Comparison of ENCODE assay signal across 1 cellular context in the genomic region with DNA sequence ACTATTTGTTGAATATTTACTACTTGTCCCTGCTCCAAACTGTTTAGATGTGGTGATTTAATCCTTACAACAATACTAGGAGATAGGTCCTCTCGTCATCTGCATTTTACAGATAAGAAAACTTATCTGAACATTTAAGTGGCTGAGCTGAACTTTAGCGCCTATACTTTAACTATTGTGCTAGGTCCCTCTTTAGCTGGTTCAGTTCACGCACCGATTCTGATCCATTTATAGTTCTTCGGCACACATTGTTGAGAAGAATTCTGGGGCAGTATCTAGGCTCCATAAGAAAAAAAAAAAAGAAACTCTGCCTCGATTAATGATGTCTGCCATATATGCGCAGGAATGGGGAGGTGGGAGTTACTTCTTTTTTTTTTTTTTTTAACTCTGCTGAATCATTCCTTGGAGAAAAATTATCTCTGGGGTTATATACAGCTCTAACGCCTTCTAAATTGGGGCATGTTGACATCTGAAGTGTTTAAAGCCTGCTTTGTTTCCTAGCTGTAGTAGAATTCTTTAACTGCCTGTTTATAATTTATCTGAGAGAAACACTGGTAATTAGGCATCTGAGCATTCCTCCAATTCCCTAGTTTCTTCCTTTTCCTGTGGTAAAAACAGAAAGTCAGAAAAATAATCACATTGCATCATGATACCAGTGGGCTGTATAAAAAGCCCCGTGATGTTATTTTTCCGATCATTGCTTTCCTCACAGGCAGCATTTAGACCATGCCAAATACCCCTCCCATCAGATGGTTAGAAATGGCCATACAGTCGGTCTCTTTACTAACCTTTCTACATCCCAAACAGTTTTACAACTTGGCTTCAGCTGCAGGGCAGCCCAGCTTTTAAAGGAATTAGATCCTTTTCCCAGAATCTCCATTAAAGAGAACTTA.
TF ChIP-seq lines count a peak whose summit lies in the region.

No MANE protein-coding gene starts in this region.

TF ChIP-seq in IMR-90, 13 proteins besides CTCF, POLR2A, EP300 and RAD21:
- no peak for TF ChIP-seq BHLHE40 (IDR thresholded peaks at IDR 0.05; ENCODE audit: low read depth, low read length)
- TF ChIP-seq MAFK (IDR thresholded peaks at IDR 0.05; ENCODE audit: low read depth, low read length), result no peak
- TF ChIP-seq NFE2L2 (IDR thresholded peaks at IDR 0.05; ENCODE audit: low read depth, low read length), result no peak
- no peak for TF ChIP-seq CHD1 (IDR thresholded peaks at IDR 0.05; ENCODE audit: low read depth, low read length)
- no peak for TF ChIP-seq RFX5 (IDR thresholded peaks at IDR 0.05; ENCODE audit: low read depth, low read length)
- no peak for TF ChIP-seq MXI1 (IDR thresholded peaks at IDR 0.05; ENCODE audit: borderline replicate concordance, low read depth, low read length)
- no peak for TF ChIP-seq FOS (IDR thresholded peaks at IDR 0.05; ENCODE audit: low read depth, low read length)
- TF ChIP-seq CEBPB (IDR thresholded peaks at IDR 0.05; ENCODE audit: low read depth, low read length), result no peak
- no peak for TF ChIP-seq MAZ (IDR thresholded peaks at IDR 0.05; ENCODE audit: borderline replicate concordance, low read depth, low read length)
- TF ChIP-seq, protein P1, sequence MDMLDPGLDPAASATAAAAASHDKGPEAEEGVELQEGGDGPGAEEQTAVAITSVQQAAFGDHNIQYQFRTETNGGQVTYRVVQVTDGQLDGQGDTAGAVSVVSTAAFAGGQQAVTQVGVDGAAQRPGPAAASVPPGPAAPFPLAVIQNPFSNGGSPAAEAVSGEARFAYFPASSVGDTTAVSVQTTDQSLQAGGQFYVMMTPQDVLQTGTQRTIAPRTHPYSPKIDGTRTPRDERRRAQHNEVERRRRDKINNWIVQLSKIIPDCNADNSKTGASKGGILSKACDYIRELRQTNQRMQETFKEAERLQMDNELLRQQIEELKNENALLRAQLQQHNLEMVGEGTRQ (IDR thresholded peaks at IDR 0.05; ENCODE audit: low read depth, low read length), result no peak
- TF ChIP-seq, protein P2, sequence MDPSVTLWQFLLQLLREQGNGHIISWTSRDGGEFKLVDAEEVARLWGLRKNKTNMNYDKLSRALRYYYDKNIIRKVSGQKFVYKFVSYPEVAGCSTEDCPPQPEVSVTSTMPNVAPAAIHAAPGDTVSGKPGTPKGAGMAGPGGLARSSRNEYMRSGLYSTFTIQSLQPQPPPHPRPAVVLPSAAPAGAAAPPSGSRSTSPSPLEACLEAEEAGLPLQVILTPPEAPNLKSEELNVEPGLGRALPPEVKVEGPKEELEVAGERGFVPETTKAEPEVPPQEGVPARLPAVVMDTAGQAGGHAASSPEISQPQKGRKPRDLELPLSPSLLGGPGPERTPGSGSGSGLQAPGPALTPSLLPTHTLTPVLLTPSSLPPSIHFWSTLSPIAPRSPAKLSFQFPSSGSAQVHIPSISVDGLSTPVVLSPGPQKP (IDR thresholded peaks at IDR 0.05; ENCODE audit: borderline replicate concordance, low read depth, low read length), result no peak
- no peak for TF ChIP-seq SMC3 (IDR thresholded peaks at IDR 0.05; ENCODE audit: low read depth, low read length)
- no peak for TF ChIP-seq RCOR1 (IDR thresholded peaks at IDR 0.05; ENCODE audit: insufficient replicate concordance, low read length)
TF ChIP-seq in IMR-90: peak in this region for 0.
